8 cellular contexts compared by ENCODE assay signal in the genomic region with DNA sequence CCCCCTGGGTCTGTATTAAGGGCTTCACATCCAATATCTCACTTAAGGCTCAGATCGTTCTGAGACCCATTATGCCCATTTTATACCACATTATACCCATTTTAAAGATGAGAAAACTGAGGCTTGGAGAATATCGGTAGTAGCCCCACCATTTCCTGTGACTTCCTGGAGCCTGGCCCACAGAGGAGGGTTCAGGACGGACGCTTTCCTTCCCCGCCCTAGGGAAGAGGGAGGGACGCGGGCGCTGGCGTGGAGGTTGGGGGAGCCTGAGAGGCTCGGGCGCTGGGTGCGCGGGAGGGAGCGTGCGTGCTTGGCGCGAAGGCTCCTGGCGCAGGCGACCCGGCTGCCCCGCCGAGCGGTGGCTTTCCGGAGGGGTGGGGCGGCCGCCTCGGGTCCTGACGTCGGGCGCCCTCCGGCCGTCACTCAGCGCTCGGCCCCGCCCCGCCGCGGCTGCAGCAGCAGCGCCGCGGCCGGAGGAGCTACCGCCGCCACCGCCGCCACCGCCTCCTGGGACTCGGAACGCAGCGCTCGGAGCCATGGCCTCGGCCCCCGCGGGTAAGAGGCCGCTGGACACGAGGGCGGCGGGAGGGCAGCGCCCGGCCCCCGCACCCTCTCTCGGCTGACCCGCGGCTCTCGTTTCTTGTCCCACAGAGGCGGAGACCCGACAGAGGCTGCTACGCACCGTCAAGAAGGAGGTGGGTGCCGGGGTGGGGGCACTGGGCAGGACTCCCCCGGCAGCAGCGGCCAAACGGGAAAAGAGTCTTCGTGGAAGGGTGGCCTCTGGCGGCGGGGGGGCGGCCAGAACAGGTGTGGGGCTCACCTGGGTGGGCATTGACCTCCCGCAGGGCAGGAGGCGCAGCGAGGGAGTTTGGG. TPM values are rescaled to one million over a fixed set of nuclear protein-coding genes. Genes with fewer than 3 reads are reported as not detected.
DNase-seq lines count a peak whose midpoint lies in the region; ATAC-seq and TF ChIP-seq lines count a peak whose summit lies in the region.

A gene with protein sequence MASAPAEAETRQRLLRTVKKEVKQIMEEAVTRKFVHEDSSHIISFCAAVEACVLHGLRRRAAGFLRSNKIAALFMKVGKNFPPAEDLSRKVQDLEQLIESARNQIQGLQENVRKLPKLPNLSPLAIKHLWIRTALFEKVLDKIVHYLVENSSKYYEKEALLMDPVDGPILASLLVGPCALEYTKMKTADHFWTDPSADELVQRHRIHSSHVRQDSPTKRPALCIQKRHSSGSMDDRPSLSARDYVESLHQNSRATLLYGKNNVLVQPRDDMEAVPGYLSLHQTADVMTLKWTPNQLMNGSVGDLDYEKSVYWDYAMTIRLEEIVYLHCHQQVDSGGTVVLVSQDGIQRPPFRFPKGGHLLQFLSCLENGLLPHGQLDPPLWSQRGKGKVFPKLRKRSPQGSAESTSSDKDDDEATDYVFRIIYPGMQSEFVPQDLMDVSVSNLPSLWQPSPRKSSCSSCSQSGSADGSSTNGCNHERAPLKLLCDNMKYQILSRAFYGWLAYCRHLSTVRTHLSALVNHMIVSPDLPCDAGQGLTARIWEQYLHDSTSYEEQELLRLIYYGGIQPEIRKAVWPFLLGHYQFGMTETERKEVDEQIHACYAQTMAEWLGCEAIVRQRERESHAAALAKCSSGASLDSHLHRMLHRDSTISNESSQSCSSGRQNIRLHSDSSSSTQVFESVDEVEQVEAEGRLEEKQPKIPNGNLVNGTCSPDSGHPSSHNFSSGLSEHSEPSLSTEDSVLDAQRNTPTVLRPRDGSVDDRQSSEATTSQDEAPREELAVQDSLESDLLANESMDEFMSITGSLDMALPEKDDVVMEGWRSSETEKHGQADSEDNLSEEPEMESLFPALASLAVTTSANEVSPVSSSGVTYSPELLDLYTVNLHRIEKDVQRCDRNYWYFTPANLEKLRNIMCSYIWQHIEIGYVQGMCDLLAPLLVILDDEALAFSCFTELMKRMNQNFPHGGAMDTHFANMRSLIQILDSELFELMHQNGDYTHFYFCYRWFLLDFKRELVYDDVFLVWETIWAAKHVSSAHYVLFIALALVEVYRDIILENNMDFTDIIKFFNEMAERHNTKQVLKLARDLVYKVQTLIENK (plus strand): TSS at position 422 of the 873 bp plus-strand sequence. CDS start 115 bp downstream, at position 537.

- peaks cover 0 to 11% (median 0%) of the 10 kb centered on the region in 4 donors for H3K4me1 ChIP-seq in right lobe of liver

- no peaks in the 10 kb centered on the region for H3K9me3 ChIP-seq in right lobe of liver

- H3K36me3 ChIP-seq in H7 (replicated peaks; ENCODE audit: control insufficient read depth, insufficient read depth, low read length) (no peaks in the 10 kb centered on the region), right lobe of liver (no peaks in the 10 kb centered on the region)

- H3K4me3 ChIP-seq in H7 (ENCODE audit: insufficient read depth, low read depth, low read length) (peak within 1 kb of the TSS; percentile 75), right lobe of liver (peak within 1 kb of the TSS; percentile 34 to 51 (median 48))

- TF ChIP-seq CTCF in CD14-positive monocyte (IDR thresholded peaks at IDR 0.05) (no peak), right lobe of liver (IDR thresholded peaks at IDR 0.05) (no peak)

- ATAC-seq in right lobe of liver (peak; percentile 92 to 95 (median 93)), GM21515 (IDR thresholded peaks at IDR 0.05; ENCODE audit: unreplicated experiment) (no peak)

- peak within 1 kb of the TSS; percentile 64 to 68 for H3K4me3 Mint-ChIP-seq in CD14-positive monocyte

- peak within 1 kb of the TSS in 1 of 7 donors; percentile 42 for H3K27ac Mint-ChIP-seq in CD14-positive monocyte

- TF ChIP-seq POLR2A in right lobe of liver (IDR thresholded peaks at IDR 0.05): no peak

- WGBS in right lobe of liver (ENCODE audit: insufficient coverage, low coverage, low lambda C conversion rate, missing lambda C conversion rate): 12% methylated on average over 21 of the region's 80 CpGs

- peaks cover 0 to 5% (median 2%) of the 10 kb centered on the region in 7 donors for H3K9me3 Mint-ChIP-seq in CD14-positive monocyte

- H3K4me1 Mint-ChIP-seq in CD14-positive monocyte: peaks cover 5% of the 10 kb centered on the region

- intact Hi-C loops in CD14-positive monocyte (cut with micrococcal nuclease) (no loop called here), right lobe of liver (cut with DNase I) (no loop called here)

- no peak for DNase-seq in CD14-positive monocyte (ENCODE audit: low spot score)
- peak; percentile 99 for DNase-seq in H7
- DNase-seq in NCI-H510A (lab: John Stamatoyannopoulos, UW): peak; percentile 57
- DNase-seq in activated CD4-positive, alpha-beta T cell treated with anti-CD3 and anti-CD28 coated beads, Interleukin-2, amount 50 U/mL, for 4 hours: peak; percentile 45 to 60
- DNase-seq in dermis blood vessel endothelial cell: peak; percentile 72
- peak; percentile 80 to 88 (median 84) for DNase-seq in right lobe of liver
- peak; percentile 77 for DNase-seq in stimulated activated CD4-positive, alpha-beta T cell treated with anti-CD3 and anti-CD28 coated beads, Interleukin-4, amount 100 ng/mL, for 1 hour

- peak within 1 kb of the TSS in 1 of 3 donors; percentile 10 for H3K27ac ChIP-seq in right lobe of liver

- no peaks in the 10 kb centered on the region for H3K36me3 Mint-ChIP-seq in CD14-positive monocyte

- H3K27me3 Mint-ChIP-seq in CD14-positive monocyte (ENCODE audit: low read depth in 3 of 3): peaks cover 25 to 41% (median 33%) of the 10 kb centered on the region in 3 donors

- H3K27me3 ChIP-seq in H7 (ENCODE audit: control insufficient read depth, insufficient read depth, low read length) (no peaks in the 10 kb centered on the region; the same call in 1 of the 2 replicates), right lobe of liver (no peaks in the 10 kb centered on the region)

RNA-seq across cellular contexts. Expression of the gene that starts here (rescaled TPM):
- not detected for polyA plus RNA-seq in CD14-positive monocyte
- 1.1 and 2.3 TPM in 2 replicates for total RNA-seq in H7 (2014; rRNA removed; shearing (Covaris generic))
- 4.1 and 7.2 TPM in 2 replicates for total RNA-seq in dermis blood vessel endothelial cell
- total RNA-seq in right lobe of liver: under 1 TPM; 0.11 to 0.78 (median 0.41) TPM

Comparison
In these comparisons a context has a peak if more than half of its experiments do, and no peak if none do; other contexts are left out.
1. Peak in DNase-seq, ATAC-seq and H3K4me3 ChIP-seq in right lobe of liver; RNA of the gene not detected or under 1 TPM.